1 cellular context compared by ENCODE assay signal in the genomic region with DNA sequence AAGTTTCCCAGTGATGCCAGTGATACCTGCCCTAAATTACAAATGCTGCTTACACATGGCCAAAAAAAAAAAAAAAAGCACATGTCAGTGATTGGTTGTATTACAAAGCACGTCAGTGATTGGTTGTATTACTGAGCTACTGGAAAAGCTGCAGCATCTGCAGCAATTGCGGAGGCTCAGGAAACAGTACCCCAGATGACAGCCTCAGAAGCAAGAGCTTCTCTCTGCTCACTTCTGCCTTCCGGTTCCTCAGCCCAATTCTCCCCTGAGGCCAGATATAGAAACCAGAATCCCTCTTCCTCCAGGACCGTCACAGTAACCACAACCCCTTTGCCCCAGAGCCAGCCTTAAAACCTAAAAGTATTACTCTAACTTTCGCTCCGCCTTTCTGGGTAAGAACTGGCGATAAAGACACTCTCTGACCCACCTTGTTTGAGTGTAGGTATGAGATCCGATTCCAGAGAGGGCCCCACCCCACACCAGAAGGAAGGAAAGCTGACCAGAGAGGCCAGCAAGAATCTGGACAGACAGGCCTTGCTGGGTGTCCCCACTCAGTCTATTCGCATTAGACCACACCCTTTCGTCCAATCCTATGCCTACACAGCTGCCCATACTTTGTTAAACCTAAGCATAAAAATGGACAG.
TF ChIP-seq lines count a peak whose summit lies in the region.

No MANE protein-coding gene starts in this region.

TF ChIP-seq in H1, 55 proteins besides CTCF, POLR2A, EP300 and RAD21 (continued from another document):
- no peak for TF ChIP-seq SP4 (IDR thresholded peaks at IDR 0.05; ENCODE audit: low read length)
- TF ChIP-seq, protein P1, sequence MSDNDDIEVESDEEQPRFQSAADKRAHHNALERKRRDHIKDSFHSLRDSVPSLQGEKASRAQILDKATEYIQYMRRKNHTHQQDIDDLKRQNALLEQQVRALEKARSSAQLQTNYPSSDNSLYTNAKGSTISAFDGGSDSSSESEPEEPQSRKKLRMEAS (IDR thresholded peaks at IDR 0.05): no peak
- TF ChIP-seq CBX5 (IDR thresholded peaks at IDR 0.05; ENCODE audit: low read depth, low read length): no peak
- TF ChIP-seq SP2 (IDR thresholded peaks at IDR 0.05; ENCODE audit: low read length): no peak
- TF ChIP-seq JUN (IDR thresholded peaks at IDR 0.05; ENCODE audit: low read depth, low read length): no peak
- no peak for TF ChIP-seq ASH2L (IDR thresholded peaks at IDR 0.05; ENCODE audit: low read length)
- no peak for TF ChIP-seq KDM5A (IDR thresholded peaks at IDR 0.05; ENCODE audit: low read length)
- TF ChIP-seq SP1 (IDR thresholded peaks at IDR 0.05; ENCODE audit: low read depth, low read length): no peak
